In the genomic region with DNA sequence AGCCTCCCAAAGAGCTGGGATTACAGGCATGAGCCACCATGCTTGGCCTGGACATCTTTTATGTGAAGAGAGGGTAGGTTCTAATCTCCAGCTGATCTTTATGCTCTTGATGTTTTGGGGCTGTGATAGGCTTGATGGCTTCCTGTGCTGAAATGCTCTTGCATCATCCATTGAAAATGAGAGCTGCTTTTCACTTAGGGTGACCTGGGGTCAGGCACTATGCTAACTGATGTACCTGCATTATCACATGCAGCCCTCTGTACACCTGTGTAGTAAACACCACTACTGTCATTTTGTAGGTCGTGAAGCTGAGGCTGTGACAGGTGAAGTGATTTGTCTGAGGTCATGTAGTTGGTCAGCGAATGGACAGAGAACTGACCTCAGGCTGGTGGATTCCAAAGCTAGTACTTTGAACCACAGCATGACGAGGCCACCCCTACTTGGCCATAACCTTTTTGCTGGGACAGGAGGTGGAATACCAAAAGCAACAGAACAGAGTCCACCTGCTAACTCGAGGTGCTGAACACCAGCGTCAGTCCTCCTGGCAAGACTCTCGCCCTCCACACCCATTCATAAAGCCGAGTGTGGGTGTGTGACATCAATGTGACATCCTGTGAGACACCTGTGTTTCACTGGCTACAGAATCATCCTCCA, we compare ENCODE assay signal across 1 cellular context.
TF ChIP-seq lines count a peak whose summit lies in the region.

No MANE protein-coding gene starts in this region.

TF ChIP-seq in HepG2, 621 proteins besides CTCF, POLR2A, EP300 and RAD21 (continued from another document):
- TF ChIP-seq, protein P1, sequence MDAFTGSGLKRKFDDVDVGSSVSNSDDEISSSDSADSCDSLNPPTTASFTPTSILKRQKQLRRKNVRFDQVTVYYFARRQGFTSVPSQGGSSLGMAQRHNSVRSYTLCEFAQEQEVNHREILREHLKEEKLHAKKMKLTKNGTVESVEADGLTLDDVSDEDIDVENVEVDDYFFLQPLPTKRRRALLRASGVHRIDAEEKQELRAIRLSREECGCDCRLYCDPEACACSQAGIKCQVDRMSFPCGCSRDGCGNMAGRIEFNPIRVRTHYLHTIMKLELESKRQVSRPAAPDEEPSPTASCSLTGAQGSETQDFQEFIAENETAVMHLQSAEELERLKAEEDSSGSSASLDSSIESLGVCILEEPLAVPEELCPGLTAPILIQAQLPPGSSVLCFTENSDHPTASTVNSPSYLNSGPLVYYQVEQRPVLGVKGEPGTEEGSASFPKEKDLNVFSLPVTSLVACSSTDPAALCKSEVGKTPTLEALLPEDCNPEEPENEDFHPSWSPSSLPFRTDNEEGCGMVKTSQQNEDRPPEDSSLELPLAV (CRISPR knock-in tag; conservative IDR thresholded peaks at IDR 0.05; ENCODE audit: low read depth) = no peak
- no peak for TF ChIP-seq ZFP62 (CRISPR knock-in tag; IDR thresholded peaks at IDR 0.05)
- peak; percentile 91; the same call in 1 of the 2 replicates for TF ChIP-seq SNAPC5 (CRISPR knock-in tag; IDR thresholded peaks at IDR 0.05; ENCODE audit: borderline replicate concordance)
- no peak for TF ChIP-seq DNMT3B (CRISPR knock-in tag; conservative IDR thresholded peaks at IDR 0.05)
- no peak for TF ChIP-seq ZNF136 (CRISPR knock-in tag; IDR thresholded peaks at IDR 0.05; ENCODE audit: low read depth)
TF ChIP-seq in HepG2: peak in this region for 12.
